Comparison of ENCODE assay signal across 12 cellular contexts in the genomic region with DNA sequence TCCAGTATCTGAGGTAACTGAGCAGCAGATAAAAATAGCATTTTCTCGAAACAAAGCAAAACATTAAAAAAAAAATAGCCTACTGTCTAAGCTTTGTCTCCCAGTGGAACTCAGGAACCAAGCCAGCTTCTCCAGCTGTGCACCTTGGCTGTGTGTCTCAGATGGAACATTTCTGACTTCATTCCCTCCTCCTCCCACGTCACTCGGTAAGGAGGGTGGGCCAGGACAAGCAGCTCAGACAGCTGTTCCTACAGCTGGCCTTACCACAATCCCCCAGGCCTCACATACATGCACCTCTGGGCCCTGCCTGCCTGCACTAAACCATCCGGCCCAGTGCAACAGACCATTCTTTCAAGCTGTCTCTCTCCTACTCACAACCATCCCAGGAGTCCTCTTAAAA.
DNase-seq lines count a peak whose midpoint lies in the region; ATAC-seq and TF ChIP-seq lines count a peak whose summit lies in the region.
"Had no signal": no experiment of that assay in that cellular context is flagged by ENCODE, and none has a peak within 500 bp of the region (broad histone marks: within the 10 kb centered on the region; RNA-seq: fewer than 3 reads in every experiment).

No MANE protein-coding gene starts in this region.

- no peak for TF ChIP-seq CTCF in astrocyte of the spinal cord (IDR thresholded peaks at IDR 0.05; ENCODE audit: low read depth, low read length)
- TF ChIP-seq CTCF in upper lobe of left lung (IDR thresholded peaks at IDR 0.05), result no peak

- H3K4me3 ChIP-seq in astrocyte of the spinal cord (ENCODE audit: low read depth, low read length) (no peak overlapping the region), neuronal stem cell (ENCODE audit: low read length in 2 of 2) (no peak overlapping the region), upper lobe of left lung (no peak overlapping the region)

- H3K23ac ChIP-seq in neuronal stem cell (ENCODE audit: low read depth, low read length, poor library complexity), result no peak overlapping the region

- intact Hi-C loops in Right ventricle myocardium inferior (cut with DNase I), result no loop called here

- in situ Hi-C loops in astrocyte of the spinal cord (cut with HindIII; ENCODE audit: low sequenced_read_pairs), result no loop called here

- H3K36me3 ChIP-seq in neuronal stem cell (replicated peaks in 1 of 2; ENCODE audit: control insufficient read depth in 2 of 2, insufficient read depth in 2 of 2, low read length in 2 of 2), result no peaks in the 10 kb centered on the region
- no peaks in the 10 kb centered on the region for H3K36me3 ChIP-seq in upper lobe of left lung

- no CpG with 5 or more reads among the region's 4 CpGs for WGBS in neuronal stem cell (ENCODE audit: extremely low coverage in 2 of 2, insufficient read length in 2 of 2, insufficient replicate concordance in 1 of 2), 2 donors
- 55 to 69% methylated on average over 4 of the region's 4 CpGs for WGBS in upper lobe of left lung, 2 donors

- no peak overlapping the region for H2BK120ac ChIP-seq in neuronal stem cell (ENCODE audit: low read depth, low read length)

- ATAC-seq in Right ventricle myocardium inferior (peak; percentile 99), upper lobe of left lung (ENCODE audit: low FRiP score in 2 of 2) (peak; percentile 82 to 96), GM18861 (IDR thresholded peaks at IDR 0.05; ENCODE audit: unreplicated experiment) (no peak)

- H2BK12ac ChIP-seq in neuronal stem cell (ENCODE audit: low read length), result no peak overlapping the region

- H3K4me1 ChIP-seq in neuronal stem cell (ENCODE audit: control insufficient read depth in 2 of 2, insufficient read depth in 1 of 2, low read depth in 1 of 2, low read length in 2 of 2), result peaks cover 0 to 3% of the 10 kb centered on the region in 2 donors
- H3K4me1 ChIP-seq in upper lobe of left lung, result no peaks in the 10 kb centered on the region

- no peak overlapping the region for H2BK15ac ChIP-seq in neuronal stem cell (ENCODE audit: low read length)

- no peak for TF ChIP-seq POLR2A in upper lobe of left lung (IDR thresholded peaks at IDR 0.05)

- no peak overlapping the region for H4K8ac ChIP-seq in neuronal stem cell (ENCODE audit: low read depth, low read length)

- H3K4me2 ChIP-seq in neuronal stem cell (ENCODE audit: insufficient read depth, low read length, poor library complexity, severe bottlenecking), result no peak overlapping the region

- H2BK5ac ChIP-seq in neuronal stem cell (ENCODE audit: low read length), result no peak overlapping the region

- peaks cover 0 to 3% (median 0%) of the 10 kb centered on the region in 3 experiments for H3K27me3 ChIP-seq in neuronal stem cell (ENCODE audit: control insufficient read depth in 3 of 3, insufficient read depth in 3 of 3, low read depth in 1 of 3, low read length in 3 of 3)
- H3K27me3 ChIP-seq in upper lobe of left lung, result no peaks in the 10 kb centered on the region

- no peak overlapping the region for H3K14ac ChIP-seq in neuronal stem cell (ENCODE audit: low read length)

- H3K27ac ChIP-seq in neuronal stem cell (replicated peaks; ENCODE audit: low read length), result no peak overlapping the region
- H3K27ac ChIP-seq in upper lobe of left lung, result peak overlapping the region in 1 of 4 donors; percentile 44

- H3K9ac ChIP-seq in neuronal stem cell (ENCODE audit: low read depth, low read length, poor library complexity), result no peak overlapping the region

- peaks cover 0 to 4% of the 10 kb centered on the region in 2 donors for H3K9me3 ChIP-seq in neuronal stem cell (replicated peaks in 1 of 2; ENCODE audit: control insufficient read depth in 2 of 2, insufficient read depth in 1 of 2, low read depth in 1 of 2, low read length in 2 of 2)
- peaks cover 0 to 10% (median 6%) of the 10 kb centered on the region in 4 donors for H3K9me3 ChIP-seq in upper lobe of left lung

- no peak overlapping the region for H2AK5ac ChIP-seq in neuronal stem cell (ENCODE audit: low read depth, low read length)

- no peak overlapping the region for H3K4ac ChIP-seq in neuronal stem cell (ENCODE audit: low read length)

- TF ChIP-seq EP300 in upper lobe of left lung (IDR thresholded peaks at IDR 0.05), result no peak

- no peak overlapping the region for H4K91ac ChIP-seq in neuronal stem cell (ENCODE audit: low read depth, low read length, poor library complexity)

- no peak overlapping the region for H2AFZ ChIP-seq in neuronal stem cell (ENCODE audit: low read length)

- DNase-seq in astrocyte of the spinal cord (ENCODE audit: low read depth, low spot score) (peak; percentile 96), Right ventricle myocardium inferior (ENCODE audit: missing footprints) (peak; percentile 86), neuronal stem cell (ENCODE audit: low spot score) (no peak), upper lobe of left lung (no peak), T-helper 9 cell (no peak), NCI-H2029 (lab: John Stamatoyannopoulos, UW) (no peak), COLO829 (ENCODE audit: low spot score) (no peak)
- DNase-seq: activated CD4-positive, alpha-beta memory T cell treated with anti-CD3 and anti-CD28 coated beads, Interleukin-2, amount 10 ng/mL, durations not matched to agents 7 days and 5 days; activated naive CD8-positive, alpha-beta T cell treated with anti-CD3 and anti-CD28 coated beads, Interleukin-2, amount 10 ng/mL, durations not matched to agents 7 days and 5 days; erythroblast; stimulated activated naive CD4-positive, alpha-beta T cell had no signal

- H3K79me1 ChIP-seq in neuronal stem cell (ENCODE audit: low read depth, low read length), result no peaks in the 10 kb centered on the region

- peak overlapping the region; percentile 24 for H3K18ac ChIP-seq in neuronal stem cell (ENCODE audit: low read length)

Comparison
In these comparisons a context has a peak if more than half of its experiments do, and no peak if none do; other contexts are left out.
1. DNase-seq: peak in astrocyte of the spinal cord (single experiment) and Right ventricle myocardium inferior (single experiment); none in neuronal stem cell (single experiment), upper lobe of left lung (0 of 2), T-helper 9 cell (single experiment), NCI-H2029 (single experiment) and COLO829 (single experiment).